20 cellular contexts compared by ENCODE assay signal in genomic region chr5:59016925-59017324, GRCh38.
"Had no signal": no experiment of that assay in that cellular context is flagged by ENCODE, and none has a peak within 500 bp of the region (broad histone marks: within the 10 kb centered on the region; RNA-seq: fewer than 3 reads in every experiment).

No MANE protein-coding gene starts in this region.

- DNase-seq: dermis blood vessel endothelial cell; endodermal cell; erythroblast; foreskin keratinocyte; head of caudate nucleus; kidney; left cardiac atrium; left ventricle myocardium inferior; mesenchymal stem cell; midbrain; nephron progenitor cell; sigmoid colon; stimulated activated CD4-positive, alpha-beta T cell treated with anti-CD3 and anti-CD28 coated beads, Interleukin-12 subunit alpha, Interleukin-12 subunit beta, amount 100 ng/mL, for 4 hours; stimulated activated naive CD4-positive, alpha-beta T cell treated with Interleukin-2 at 50 U/mL for 16 hours; upper lobe of left lung; uterus had no signal

- H3K9me3 ChIP-seq: upper lobe of left lung, uterus had no signal

- H3K27ac Mint-ChIP-seq: endodermal cell, nephron progenitor cell had no signal

- H3K4me3 Mint-ChIP-seq: endodermal cell, nephron progenitor cell had no signal

- H3K27ac ChIP-seq: foreskin keratinocyte, hepatocyte, left ventricle myocardium inferior, right atrium auricular region, skin epidermis, upper lobe of left lung, uterus had no signal

- H3K4me1 ChIP-seq: foreskin keratinocyte, upper lobe of left lung, uterus had no signal

- H3K36me3 ChIP-seq: sigmoid colon, uterus had no signal

- H3K4me3 ChIP-seq: hepatocyte, left ventricle myocardium inferior, lung, right atrium auricular region, sigmoid colon, skin epidermis, upper lobe of left lung, uterus had no signal

- ATAC-seq: foreskin keratinocyte, left cardiac atrium had no signal

- H3K27me3 ChIP-seq: foreskin keratinocyte, hepatocyte, right atrium auricular region, sigmoid colon, upper lobe of left lung, uterus had no signal
